8 cellular contexts compared by ENCODE assay signal in genomic region chr3:150409125-150409526, GRCh38. TPM values are rescaled to one million over a fixed set of nuclear protein-coding genes. Genes with fewer than 3 reads are reported as not detected.
A peak's percentile ranks its signal among the peaks of the same experiment; 100 is the strongest.
DNase-seq lines count a peak whose midpoint lies in the region; ATAC-seq and TF ChIP-seq lines count a peak whose summit lies in the region.

No MANE protein-coding gene starts in this region.

- TF ChIP-seq POLR2A in right lobe of liver (IDR thresholded peaks at IDR 0.05), result no peak
- no peak for TF ChIP-seq POLR2A in tibial nerve (IDR thresholded peaks at IDR 0.05)

- peaks cover 8 to 30% (median 21%) of the 10 kb centered on the region in 10 experiments; a peak in 19 of 20 replicates for H3K4me1 ChIP-seq in BLaER1 treated with 17β-estradiol and CSF1 and Interleukin-3, amounts not matched to agents 10 nM and 100 nM
- H3K4me1 ChIP-seq in ascending aorta, result peaks cover 0 to 3% of the 10 kb centered on the region in 2 donors
- H3K4me1 ChIP-seq in right lobe of liver, result peaks cover 0 to 18% (median 6%) of the 10 kb centered on the region in 4 donors
- peaks cover 0 to 40% (median 12%) of the 10 kb centered on the region in 4 donors for H3K4me1 ChIP-seq in tibial nerve

- intact Hi-C loops in ascending aorta (cut with DNase I) (loop anchor here (2.0 to 10.0 kb wide), 5 partner anchors 38 to 594 kb away; partner anchors contain the start of genes RNF13, SELENOT and SIAH2), right lobe of liver (cut with DNase I) (no loop called here)

- 3% methylated on average over 8 of the region's 31 CpGs for WGBS in right lobe of liver (ENCODE audit: insufficient coverage, low coverage, low lambda C conversion rate, missing lambda C conversion rate)
- 0% methylated on average over 18 of the region's 31 CpGs for WGBS in tibial nerve, 2 donors

- H3K9me3 ChIP-seq in BLaER1 treated with 17β-estradiol and CSF1 and Interleukin-3, amounts not matched to agents 10 nM and 100 nM (replicated peaks in 1 of 11), result no peaks in the 10 kb centered on the region
- no peaks in the 10 kb centered on the region for H3K9me3 ChIP-seq in ascending aorta
- H3K9me3 ChIP-seq in right lobe of liver, result no peaks in the 10 kb centered on the region
- no peaks in the 10 kb centered on the region for H3K9me3 ChIP-seq in tibial nerve

- H4K20me1 ChIP-seq in BLaER1 treated with 17β-estradiol and CSF1 and Interleukin-3, amounts not matched to agents 10 nM and 100 nM, result peaks cover 51 to 57% (median 52%) of the 10 kb centered on the region in 11 experiments

- ATAC-seq in right lobe of liver (peak; percentile 1 to 20 (median 9)), HG02884 (IDR thresholded peaks at IDR 0.05; ENCODE audit: unreplicated experiment) (no peak)

- no peak for TF ChIP-seq CTCF in HFF-Myc (IDR thresholded peaks at IDR 0.05; ENCODE audit: low read depth, low read length, missing control alignments)
- TF ChIP-seq CTCF in ascending aorta (IDR thresholded peaks at IDR 0.05), result no peak
- no peak for TF ChIP-seq CTCF in right lobe of liver (IDR thresholded peaks at IDR 0.05)
- no peak for TF ChIP-seq CTCF in tibial nerve (IDR thresholded peaks at IDR 0.05)

- TF ChIP-seq EP300 in tibial nerve (IDR thresholded peaks at IDR 0.05), result no peak

- peaks cover 0 to 13% (median 0%) of the 10 kb centered on the region in 11 experiments; a peak in 7 of 22 replicates for H3K36me3 ChIP-seq in BLaER1 treated with 17β-estradiol and CSF1 and Interleukin-3, amounts not matched to agents 10 nM and 100 nM
- no peaks in the 10 kb centered on the region for H3K36me3 ChIP-seq in ascending aorta
- no peaks in the 10 kb centered on the region for H3K36me3 ChIP-seq in right lobe of liver
- no peaks in the 10 kb centered on the region for H3K36me3 ChIP-seq in tibial nerve

- H3K4me3 ChIP-seq in BLaER1 treated with 17β-estradiol and CSF1 and Interleukin-3, amounts not matched to agents 10 nM and 100 nM, result peak overlapping the region; percentile 80 to 97 (median 89)
- peak overlapping the region; percentile 78 for H3K4me3 ChIP-seq in HFF-Myc (replicated peaks; ENCODE audit: low read depth, low read length)
- peak overlapping the region; percentile 59 to 81 for H3K4me3 ChIP-seq in ascending aorta
- H3K4me3 ChIP-seq in right lobe of liver, result peak overlapping the region; percentile 79 to 86 (median 83)
- peak overlapping the region; percentile 88 to 92 (median 91) for H3K4me3 ChIP-seq in tibial nerve

- peak overlapping the region; percentile 85 to 99 (median 94) for H3K4me2 ChIP-seq in BLaER1 treated with 17β-estradiol and CSF1 and Interleukin-3, amounts not matched to agents 10 nM and 100 nM

- H3K27ac ChIP-seq in BLaER1 treated with 17β-estradiol and CSF1 and Interleukin-3, amounts not matched to agents 10 nM and 100 nM, result peak overlapping the region; percentile 93 to 98 (median 96)
- H3K27ac ChIP-seq in ascending aorta, result peak overlapping the region; percentile 97 to 99
- H3K27ac ChIP-seq in right lobe of liver, result peak overlapping the region; percentile 99 to 100 (median 99)
- peak overlapping the region; percentile 99 to 100 (median 100) for H3K27ac ChIP-seq in tibial nerve

- peak overlapping the region; percentile 92 to 99 (median 97) for H3K9ac ChIP-seq in BLaER1 treated with 17β-estradiol and CSF1 and Interleukin-3, amounts not matched to agents 10 nM and 100 nM

- no peaks in the 10 kb centered on the region for H3K27me3 ChIP-seq in BLaER1 treated with 17β-estradiol and CSF1 and Interleukin-3, amounts not matched to agents 10 nM and 100 nM
- H3K27me3 ChIP-seq in ascending aorta (no peaks in the 10 kb centered on the region), right lobe of liver (no peaks in the 10 kb centered on the region), tibial nerve (no peaks in the 10 kb centered on the region)

- DNase-seq in HFF-Myc (ENCODE audit: extremely low read depth, low read depth), result no peak
- DNase-seq in ascending aorta (ENCODE audit: low spot score in 2 of 2), result no peak
- DNase-seq in right lobe of liver, result no peak
- peak in 1 of 2 donors; percentile 36 for DNase-seq in tibial nerve (ENCODE audit: low spot score in 2 of 2)
- no peak for DNase-seq in DMS79 treated with DMSO at 0.1 percent for 48 hours (lab: John Stamatoyannopoulos, UW)
- DNase-seq in mucosa of gallbladder (ENCODE audit: low spot score), result no peak

RNA-seq across cellular contexts. Expression of gene TSC22D2, which starts 1.0 kb away (rescaled TPM):
- total RNA-seq in ascending aorta, result 17.9 TPM
- 10 to 100 TPM; 10.3 to 30.4 (median 13.2) TPM for total RNA-seq in right lobe of liver
- 10 to 100 TPM; 12.5 to 15.9 (median 14.6) TPM for total RNA-seq in tibial nerve
- 25.6 TPM for total RNA-seq in mucosa of gallbladder
